In the genomic region with DNA sequence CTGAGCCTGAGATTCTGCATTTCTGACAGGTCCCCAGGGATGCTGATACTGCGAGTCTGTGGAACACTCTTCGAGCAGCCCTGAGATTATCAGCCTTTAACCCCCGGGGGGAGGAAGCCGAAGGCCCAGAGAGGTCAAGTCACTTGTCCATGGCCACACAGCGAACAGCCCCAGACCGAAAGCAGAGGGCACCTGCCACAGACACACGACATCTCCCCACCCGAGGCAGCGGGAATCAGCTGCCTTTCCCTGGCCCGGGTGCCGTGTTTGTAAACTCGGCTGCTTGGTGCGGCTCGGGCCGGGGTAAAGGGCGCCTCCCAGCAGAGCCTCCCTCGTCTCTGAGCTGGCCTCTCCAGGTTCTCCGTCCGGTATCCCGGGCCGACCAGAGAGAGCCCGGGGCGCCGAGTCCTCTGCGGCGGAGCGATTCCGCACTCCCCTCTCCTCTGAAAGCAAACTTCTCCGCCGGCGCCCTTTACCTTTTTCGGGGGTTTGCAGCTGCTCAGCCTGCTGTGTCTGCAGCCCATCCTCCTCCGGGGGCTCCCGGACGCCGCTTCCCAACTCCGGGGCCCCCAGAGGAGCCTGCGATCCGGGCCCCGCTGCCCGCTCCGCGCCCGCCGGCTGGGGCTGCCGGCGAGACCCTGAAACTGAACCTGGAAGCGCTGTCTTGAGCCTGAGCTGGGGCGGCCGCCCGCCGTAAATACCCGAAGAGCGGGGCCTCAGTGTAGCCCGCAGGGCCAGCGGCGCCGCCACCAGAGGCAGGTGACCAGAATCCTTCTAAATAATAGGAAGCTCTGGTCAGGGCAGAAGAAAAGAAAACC, we compare ENCODE assay signal across 8 cellular contexts. TPM values are rescaled to one million over a fixed set of nuclear protein-coding genes. Genes with fewer than 3 reads are reported as not detected.
A peak's percentile ranks its signal among the peaks of the same experiment; 100 is the strongest.
DNase-seq lines count a peak whose midpoint lies in the region; ATAC-seq and TF ChIP-seq lines count a peak whose summit lies in the region.

CCDC69 (minus strand) TSS at position 646 of the 818 bp plus-strand sequence; CDS start at position 524, 122 bp downstream.

- H3K9me3 ChIP-seq in adrenal gland (replicated peaks in 1 of 3) = no peaks in the 10 kb centered on the region

- no peaks in the 10 kb centered on the region for H3K9me3 Mint-ChIP-seq in IgD-negative memory B cell

- peak; percentile 65 for ATAC-seq in GM21619 (IDR thresholded peaks at IDR 0.05; ENCODE audit: unreplicated experiment)
- peak; percentile 98 for ATAC-seq in SK-N-SH treated with all-trans-retinoic acid at 6 μM for 48 hours
- peak; percentile 93 for ATAC-seq in left ventricle myocardium superior

- peaks cover 50 to 60% (median 51%) of the 10 kb centered on the region in 3 donors for H3K4me1 Mint-ChIP-seq in IgD-negative memory B cell

- H3K27ac Mint-ChIP-seq in IgD-negative memory B cell = peak within 1 kb of the TSS; percentile 83 to 98 (median 96)

- H3K4me1 ChIP-seq in adrenal gland (replicated peaks in 1 of 2) = peaks cover 22 to 51% of the 10 kb centered on the region in 2 donors

- peak; percentile 27 for DNase-seq in GM04504 (ENCODE audit: low read depth)
- peak; percentile 73 to 89 (median 84) for DNase-seq in adrenal gland
- DNase-seq in left ventricle myocardium superior = peak; percentile 90
- DNase-seq in posterior vena cava (ENCODE audit: low spot score) = peak; percentile 92
- no peak for DNase-seq in NCI-H446 treated with DMSO at 0.1 percent for 48 hours (lab: John Stamatoyannopoulos, UW)

- TF ChIP-seq POLR2A in adrenal gland (IDR thresholded peaks at IDR 0.05) = peak; percentile 79 to 91

- no peaks in the 10 kb centered on the region for H3K36me3 ChIP-seq in adrenal gland (replicated peaks in 1 of 2)

- intact Hi-C loops in adrenal gland (cut with DNase I) (no loop called here), left ventricle myocardium superior (cut with micrococcal nuclease) (no loop called here), posterior vena cava (cut with DNase I) (loop anchor here in 1 of 2 donors (10.0 kb wide), 1 partner anchor 49 kb away; no protein-coding TSS in a partner anchor)

- peak within 1 kb of the TSS; percentile 12 to 92 (median 84) for H3K27ac ChIP-seq in adrenal gland

- H3K27me3 Mint-ChIP-seq in IgD-negative memory B cell = no peaks in the 10 kb centered on the region

- peak in 5 of 6 experiments; percentile 17 to 33 (median 27) for TF ChIP-seq CTCF in adrenal gland (IDR thresholded peaks at IDR 0.05)

- peak within 1 kb of the TSS; percentile 79 to 93 (median 90) for H3K4me3 Mint-ChIP-seq in IgD-negative memory B cell

- H3K4me3 ChIP-seq in adrenal gland = peak within 1 kb of the TSS; percentile 39 to 81 (median 72)

- H3K36me3 Mint-ChIP-seq in IgD-negative memory B cell = peaks cover 3% of the 10 kb centered on the region

- 0 to 1% (median 1%) methylated on average over 23 to 58 of the region's 58 CpGs for WGBS in adrenal gland, 4 donors

- H3K27me3 ChIP-seq in adrenal gland = no peaks in the 10 kb centered on the region

TF ChIP-seq in SK-N-SH treated with all-trans-retinoic acid at 6 μM for 48 hours, 23 proteins besides CTCF, POLR2A, EP300 and RAD21:
- TF ChIP-seq GLIS3 (CRISPR knock-in tag; IDR thresholded peaks at IDR 0.05) = peak; percentile 47; the same call in 1 of the 2 replicates
- TF ChIP-seq ZNF8 (CRISPR knock-in tag; IDR thresholded peaks at IDR 0.05) = no peak
- TF ChIP-seq OSR1 (CRISPR knock-in tag; IDR thresholded peaks at IDR 0.05) = no peak
- TF ChIP-seq CSRNP3 (CRISPR knock-in tag; IDR thresholded peaks at IDR 0.05) = 0 out of 2 replicates have a peak, but pooled peaks have one; percentile 54

RNA-seq across cellular contexts. Expression of gene CCDC69, which starts in this region (rescaled TPM):
- 75.5 TPM for polyA plus RNA-seq in IgD-negative memory B cell
- 100 to 1,000 TPM; 123 to 241 (median 177) TPM for total RNA-seq in adrenal gland
- polyA plus RNA-seq in adrenal gland = 100 to 1,000 TPM in 2 of 3 donors, 10 to 100 TPM in 1; 76.1 to 176 (median 148) TPM
- 178 TPM for total RNA-seq in left ventricle myocardium superior
- total RNA-seq in posterior vena cava = 10 to 100 TPM; 70.6 to 72.4 TPM
